1 cellular context compared by ENCODE assay signal in the genomic region with DNA sequence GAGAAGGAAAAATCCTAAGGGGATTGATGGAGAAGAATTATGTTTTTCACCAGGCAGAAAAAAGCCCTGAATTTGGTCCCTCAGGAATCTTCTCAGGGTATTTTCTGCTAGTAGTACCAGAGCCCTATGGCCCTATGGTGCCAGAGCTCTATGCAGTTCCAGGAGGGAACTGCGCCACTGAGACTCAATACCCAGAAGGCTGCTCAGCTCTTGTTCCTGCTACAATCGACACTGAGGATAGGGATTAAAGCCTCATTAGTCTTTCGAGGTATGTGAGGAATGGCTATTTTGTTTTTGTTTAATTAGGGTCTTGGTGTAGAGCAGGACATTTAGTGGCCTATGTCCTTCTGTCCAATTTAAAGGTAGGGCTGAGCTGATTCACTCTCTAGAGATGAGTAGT.
TF ChIP-seq lines count a peak whose summit lies in the region.

No MANE protein-coding gene starts in this region.

TF ChIP-seq in HepG2, 621 proteins besides CTCF, POLR2A, EP300 and RAD21 (continued from another document):
- no peak for TF ChIP-seq HOXA3 (CRISPR knock-in tag; IDR thresholded peaks at IDR 0.05)
- no peak for TF ChIP-seq NCOA5 (CRISPR knock-in tag; IDR thresholded peaks at IDR 0.05)
- TF ChIP-seq FOXK1 (CRISPR knock-in tag; IDR thresholded peaks at IDR 0.05; ENCODE audit: borderline replicate concordance, low read depth), result no peak
- TF ChIP-seq RXRB (CRISPR knock-in tag; IDR thresholded peaks at IDR 0.05; ENCODE audit: borderline replicate concordance), result no peak
- TF ChIP-seq, protein P1, sequence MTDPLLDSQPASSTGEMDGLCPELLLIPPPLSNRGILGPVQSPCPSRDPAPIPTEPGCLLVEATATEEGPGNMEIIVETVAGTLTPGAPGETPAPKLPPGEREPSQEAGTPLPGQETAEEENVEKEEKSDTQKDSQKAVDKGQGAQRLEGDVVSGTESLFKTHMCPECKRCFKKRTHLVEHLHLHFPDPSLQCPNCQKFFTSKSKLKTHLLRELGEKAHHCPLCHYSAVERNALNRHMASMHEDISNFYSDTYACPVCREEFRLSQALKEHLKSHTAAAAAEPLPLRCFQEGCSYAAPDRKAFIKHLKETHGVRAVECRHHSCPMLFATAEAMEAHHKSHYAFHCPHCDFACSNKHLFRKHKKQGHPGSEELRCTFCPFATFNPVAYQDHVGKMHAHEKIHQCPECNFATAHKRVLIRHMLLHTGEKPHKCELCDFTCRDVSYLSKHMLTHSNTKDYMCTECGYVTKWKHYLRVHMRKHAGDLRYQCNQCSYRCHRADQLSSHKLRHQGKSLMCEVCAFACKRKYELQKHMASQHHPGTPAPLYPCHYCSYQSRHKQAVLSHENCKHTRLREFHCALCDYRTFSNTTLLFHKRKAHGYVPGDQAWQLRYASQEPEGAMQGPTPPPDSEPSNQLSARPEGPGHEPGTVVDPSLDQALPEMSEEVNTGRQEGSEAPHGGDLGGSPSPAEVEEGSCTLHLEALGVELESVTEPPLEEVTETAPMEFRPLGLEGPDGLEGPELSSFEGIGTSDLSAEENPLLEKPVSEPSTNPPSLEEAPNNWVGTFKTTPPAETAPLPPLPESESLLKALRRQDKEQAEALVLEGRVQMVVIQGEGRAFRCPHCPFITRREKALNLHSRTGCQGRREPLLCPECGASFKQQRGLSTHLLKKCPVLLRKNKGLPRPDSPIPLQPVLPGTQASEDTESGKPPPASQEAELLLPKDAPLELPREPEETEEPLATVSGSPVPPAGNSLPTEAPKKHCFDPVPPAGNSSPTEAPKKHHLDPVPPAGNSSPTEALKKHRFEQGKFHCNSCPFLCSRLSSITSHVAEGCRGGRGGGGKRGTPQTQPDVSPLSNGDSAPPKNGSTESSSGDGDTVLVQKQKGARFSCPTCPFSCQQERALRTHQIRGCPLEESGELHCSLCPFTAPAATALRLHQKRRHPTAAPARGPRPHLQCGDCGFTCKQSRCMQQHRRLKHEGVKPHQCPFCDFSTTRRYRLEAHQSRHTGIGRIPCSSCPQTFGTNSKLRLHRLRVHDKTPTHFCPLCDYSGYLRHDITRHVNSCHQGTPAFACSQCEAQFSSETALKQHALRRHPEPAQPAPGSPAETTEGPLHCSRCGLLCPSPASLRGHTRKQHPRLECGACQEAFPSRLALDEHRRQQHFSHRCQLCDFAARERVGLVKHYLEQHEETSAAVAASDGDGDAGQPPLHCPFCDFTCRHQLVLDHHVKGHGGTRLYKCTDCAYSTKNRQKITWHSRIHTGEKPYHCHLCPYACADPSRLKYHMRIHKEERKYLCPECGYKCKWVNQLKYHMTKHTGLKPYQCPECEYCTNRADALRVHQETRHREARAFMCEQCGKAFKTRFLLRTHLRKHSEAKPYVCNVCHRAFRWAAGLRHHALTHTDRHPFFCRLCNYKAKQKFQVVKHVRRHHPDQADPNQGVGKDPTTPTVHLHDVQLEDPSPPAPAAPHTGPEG (CRISPR knock-in tag; IDR thresholded peaks at IDR 0.05), result no peak
- no peak for TF ChIP-seq HDAC6 (IDR thresholded peaks at IDR 0.05; ENCODE audit: low read depth, low read length)
- TF ChIP-seq ZMYM3 (CRISPR knock-in tag; IDR thresholded peaks at IDR 0.05), result no peak
- no peak for TF ChIP-seq CCDC6 (CRISPR knock-in tag; IDR thresholded peaks at IDR 0.05)
- no peak for TF ChIP-seq ZNF777 (CRISPR knock-in tag; IDR thresholded peaks at IDR 0.05)
- TF ChIP-seq, protein P2, sequence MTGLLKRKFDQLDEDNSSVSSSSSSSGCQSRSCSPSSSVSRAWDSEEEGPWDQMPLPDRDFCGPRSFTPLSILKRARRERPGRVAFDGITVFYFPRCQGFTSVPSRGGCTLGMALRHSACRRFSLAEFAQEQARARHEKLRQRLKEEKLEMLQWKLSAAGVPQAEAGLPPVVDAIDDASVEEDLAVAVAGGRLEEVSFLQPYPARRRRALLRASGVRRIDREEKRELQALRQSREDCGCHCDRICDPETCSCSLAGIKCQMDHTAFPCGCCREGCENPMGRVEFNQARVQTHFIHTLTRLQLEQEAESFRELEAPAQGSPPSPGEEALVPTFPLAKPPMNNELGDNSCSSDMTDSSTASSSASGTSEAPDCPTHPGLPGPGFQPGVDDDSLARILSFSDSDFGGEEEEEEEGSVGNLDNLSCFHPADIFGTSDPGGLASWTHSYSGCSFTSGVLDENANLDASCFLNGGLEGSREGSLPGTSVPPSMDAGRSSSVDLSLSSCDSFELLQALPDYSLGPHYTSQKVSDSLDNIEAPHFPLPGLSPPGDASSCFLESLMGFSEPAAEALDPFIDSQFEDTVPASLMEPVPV (CRISPR knock-in tag; IDR thresholded peaks at IDR 0.05), result no peak
- no peak for TF ChIP-seq FOSL1 (CRISPR knock-in tag; IDR thresholded peaks at IDR 0.05; ENCODE audit: borderline replicate concordance)
- TF ChIP-seq PLRG1 (conservative IDR thresholded peaks at IDR 0.05), result no peak
- TF ChIP-seq, protein P3, sequence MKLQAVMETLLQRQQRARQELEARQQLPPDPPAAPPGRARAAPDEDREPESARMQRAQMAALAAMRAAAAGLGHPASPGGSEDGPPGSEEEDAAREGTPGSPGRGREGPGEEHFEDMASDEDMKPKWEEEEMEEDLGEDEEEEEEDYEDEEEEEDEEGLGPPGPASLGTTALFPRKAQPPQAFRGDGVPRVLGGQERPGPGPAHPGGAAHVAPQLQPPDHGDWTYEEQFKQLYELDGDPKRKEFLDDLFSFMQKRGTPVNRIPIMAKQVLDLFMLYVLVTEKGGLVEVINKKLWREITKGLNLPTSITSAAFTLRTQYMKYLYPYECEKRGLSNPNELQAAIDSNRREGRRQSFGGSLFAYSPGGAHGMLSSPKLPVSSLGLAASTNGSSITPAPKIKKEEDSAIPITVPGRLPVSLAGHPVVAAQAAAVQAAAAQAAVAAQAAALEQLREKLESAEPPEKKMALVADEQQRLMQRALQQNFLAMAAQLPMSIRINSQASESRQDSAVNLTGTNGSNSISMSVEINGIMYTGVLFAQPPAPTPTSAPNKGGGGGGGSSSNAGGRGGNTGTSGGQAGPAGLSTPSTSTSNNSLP (IDR thresholded peaks at IDR 0.05; ENCODE audit: low read depth, low read length), result no peak
- no peak for TF ChIP-seq GPN1 (CRISPR knock-in tag; IDR thresholded peaks at IDR 0.05; ENCODE audit: borderline replicate concordance)
- TF ChIP-seq HMG20B (CRISPR knock-in tag; conservative IDR thresholded peaks at IDR 0.05), result no peak
- no peak for TF ChIP-seq ZNF660 (CRISPR knock-in tag; IDR thresholded peaks at IDR 0.05; ENCODE audit: borderline replicate concordance, low read depth)
